In the genomic region with DNA sequence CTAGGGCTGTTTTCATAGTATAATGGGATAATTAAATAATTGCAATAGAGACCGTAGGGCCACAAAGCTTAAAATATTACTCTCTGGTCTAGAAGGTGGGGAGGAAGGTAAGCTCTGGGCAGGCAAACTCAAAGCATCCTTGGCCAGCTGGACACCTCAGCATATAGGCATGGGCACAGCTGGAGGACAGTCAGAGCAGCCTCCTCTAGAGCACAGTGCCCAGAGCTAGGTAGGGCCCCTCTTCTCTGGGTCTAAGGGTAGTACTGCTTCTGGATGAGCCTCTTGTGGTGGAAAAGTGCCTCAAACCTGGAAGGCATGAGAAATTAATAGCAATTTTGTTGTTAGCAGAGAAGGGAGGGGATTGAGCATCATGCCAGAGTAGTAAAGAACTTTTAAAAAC, we compare ENCODE assay signal across 22 cellular contexts.
"Had no signal": no experiment of that assay in that cellular context is flagged by ENCODE, and none has a peak within 500 bp of the region (broad histone marks: within the 10 kb centered on the region; RNA-seq: fewer than 3 reads in every experiment).

No MANE protein-coding gene starts in this region.

- H3K4me2 ChIP-seq: SK-N-SH had no signal

- H3K4me3 ChIP-seq: ascending aorta, body of pancreas, Peyer's patch, SJCRH30 had no signal

- H3K9ac ChIP-seq: SK-N-SH had no signal

- DNase-seq: activated CD4-positive, alpha-beta T cell treated with anti-CD3 and anti-CD28 coated beads for 48 hours; activated CD4-positive, alpha-beta T cell treated with anti-CD3 and anti-CD28 coated beads, Interleukin-2, amount 50 U/mL, for 4 hours; activated CD4-positive, CD25-positive, alpha-beta regulatory T cell treated with anti-CD3 and anti-CD28 coated beads, Interleukin-2, amount 50 U/mL, for 72 hours; activated CD8-positive, alpha-beta memory T cell treated with anti-CD3 and anti-CD28 coated beads, Interleukin-2, amount 50 U/mL, for 48 hours; activated CD8-positive, alpha-beta T cell treated with anti-CD3 and anti-CD28 coated beads, Interleukin-2, amount 10 ng/mL, durations not matched to agents 7 days and 5 days; activated T-cell treated with anti-CD3 and anti-CD28 coated beads, Interleukin-2, amount 50 U/mL, for 1 hour; KG1; NCI-H1048; NCI-H1694; NCI-H2029; NCI-H2107; NCI-H226; NCI-H526; SK-N-SH; T-helper 1 cell had no signal

- H3K4me1 ChIP-seq: ascending aorta, body of pancreas had no signal

- H3K4me1 Mint-ChIP-seq: activated naive CD4-positive, alpha-beta T cell treated with anti-CD3 and anti-CD28 coated beads, Interleukin-2, amount 50 U/mL, for 24 hours; central memory CD8-positive, alpha-beta T cell had no signal

- H3K9me3 ChIP-seq: ascending aorta, body of pancreas, Peyer's patch, SJCRH30, SK-N-SH had no signal

- H3K36me3 ChIP-seq: ascending aorta, Peyer's patch, SJCRH30 had no signal

- H3K9me3 Mint-ChIP-seq: activated naive CD4-positive, alpha-beta T cell treated with anti-CD3 and anti-CD28 coated beads, Interleukin-2, amount 50 U/mL, for 24 hours; central memory CD8-positive, alpha-beta T cell had no signal

- H3K27me3 ChIP-seq: ascending aorta, body of pancreas, Peyer's patch, SJCRH30 had no signal

- H3K4me3 Mint-ChIP-seq: activated CD8-positive, alpha-beta T cell treated with anti-CD3 and anti-CD28 coated beads, Interleukin-2, amount 10 ng/mL, durations not matched to agents 7 days and 5 days; activated naive CD4-positive, alpha-beta T cell treated with anti-CD3 and anti-CD28 coated beads, Interleukin-2, amount 50 U/mL, for 24 hours; central memory CD8-positive, alpha-beta T cell had no signal

- H3K27ac ChIP-seq: ascending aorta, body of pancreas, Peyer's patch, RWPE1 had no signal

- ATAC-seq: activated CD8-positive, alpha-beta T cell treated with anti-CD3 and anti-CD28 coated beads, Interleukin-2, amount 10 ng/mL, durations not matched to agents 7 days and 5 days; body of pancreas had no signal

- H3K27ac Mint-ChIP-seq: activated CD8-positive, alpha-beta T cell treated with anti-CD3 and anti-CD28 coated beads, Interleukin-2, amount 10 ng/mL, durations not matched to agents 7 days and 5 days; activated naive CD4-positive, alpha-beta T cell treated with anti-CD3 and anti-CD28 coated beads, Interleukin-2, amount 50 U/mL, for 24 hours had no signal

- H3K27me3 Mint-ChIP-seq: activated naive CD4-positive, alpha-beta T cell treated with anti-CD3 and anti-CD28 coated beads, Interleukin-2, amount 50 U/mL, for 24 hours; central memory CD8-positive, alpha-beta T cell had no signal
